Comparison of ENCODE assay signal across 23 cellular contexts in genomic region chr14:71135496-71135895, GRCh38.
DNase-seq lines count a peak whose midpoint lies in the region; ATAC-seq and TF ChIP-seq lines count a peak whose summit lies in the region.
"Had no signal": no experiment of that assay in that cellular context is flagged by ENCODE, and none has a peak within 500 bp of the region (broad histone marks: within the 10 kb centered on the region; RNA-seq: fewer than 3 reads in every experiment).

No MANE protein-coding gene starts in this region.

- no peak overlapping the region for H3K18ac ChIP-seq in H9 (ENCODE audit: insufficient read length, low read depth, low read length)

- H4K20me1 ChIP-seq in H9 (ENCODE audit: control insufficient read depth, insufficient read depth, insufficient read length), result no peaks in the 10 kb centered on the region
- H4K20me1 ChIP-seq: BLaER1 treated with 17β-estradiol and CSF1 and Interleukin-3, amounts not matched to agents 10 nM and 100 nM had no signal

- no peak overlapping the region for H3K56ac ChIP-seq in H9 (ENCODE audit: insufficient read length, low read depth, low read length)

- no peaks in the 10 kb centered on the region for H3K9me3 ChIP-seq in H9 (ENCODE audit: control insufficient read depth, low read depth, low read length)
- peaks cover 0 to 4% (median 0%) of the 10 kb centered on the region in 4 donors for H3K9me3 ChIP-seq in esophagus muscularis mucosa
- no peaks in the 10 kb centered on the region for H3K9me3 ChIP-seq in vagina
- H3K9me3 ChIP-seq: A549, Caco-2 had no signal

- H2AK5ac ChIP-seq in H9 (ENCODE audit: insufficient read length, low read length), result no peak overlapping the region

- no peaks in the 10 kb centered on the region for H3K79me1 ChIP-seq in H9 (ENCODE audit: insufficient read depth, low read depth, low read length, poor library complexity, severe bottlenecking)

- WGBS in H9 (ENCODE audit: extremely low coverage, insufficient read length, low lambda C conversion rate), result no CpG with 5 or more reads among the region's 2 CpGs
- 90% methylated on average over 2 of the region's 2 CpGs for WGBS in esophagus muscularis mucosa

- peaks cover 0 to 10% (median 6%) of the 10 kb centered on the region in 3 experiments; a peak in 4 of 7 replicates for H3K36me3 Mint-ChIP-seq in H9 (ENCODE audit: insufficient read depth in 1 of 3, low read depth in 3 of 3)
- no peaks in the 10 kb centered on the region for H3K36me3 Mint-ChIP-seq in activated naive CD8-positive, alpha-beta T cell treated with anti-CD3 and anti-CD28 coated beads for 36 hours
- H3K36me3 Mint-ChIP-seq: CD8-positive, alpha-beta T cell had no signal

- no peak overlapping the region for H3K4ac ChIP-seq in H9 (ENCODE audit: low read depth, low read length)

- H2BK20ac ChIP-seq in H9 (ENCODE audit: low read depth, low read length, poor library complexity, severe bottlenecking), result no peak overlapping the region

- H4K91ac ChIP-seq in H9 (ENCODE audit: insufficient read length, low read depth, low read length), result no peak overlapping the region

- no peak overlapping the region for H2BK5ac ChIP-seq in H9 (ENCODE audit: insufficient read length, low read length)

- no peaks in the 10 kb centered on the region for H3K79me2 ChIP-seq in H9 (ENCODE audit: insufficient read depth, low read length)

- no peak overlapping the region for H3T11ph ChIP-seq in H9 (ENCODE audit: low read length)

- H3K9me3 Mint-ChIP-seq in H9, result peaks cover 9 to 14% of the 10 kb centered on the region in 2 experiments
- no peaks in the 10 kb centered on the region for H3K9me3 Mint-ChIP-seq in activated naive CD8-positive, alpha-beta T cell treated with anti-CD3 and anti-CD28 coated beads for 36 hours
- H3K9me3 Mint-ChIP-seq: CD4-positive, alpha-beta T cell; CD8-positive, alpha-beta T cell had no signal

- peaks cover 12 to 16% of the 10 kb centered on the region in 2 experiments for H3K4me1 Mint-ChIP-seq in H9
- H3K4me1 Mint-ChIP-seq in activated naive CD8-positive, alpha-beta T cell treated with anti-CD3 and anti-CD28 coated beads for 36 hours, result peaks cover 1% of the 10 kb centered on the region

- no peaks in the 10 kb centered on the region for H3K36me3 ChIP-seq in esophagus muscularis mucosa
- H3K36me3 ChIP-seq in vagina, result no peaks in the 10 kb centered on the region

- H2BK12ac ChIP-seq in H9 (ENCODE audit: insufficient read length, low read depth, low read length), result no peak overlapping the region

- intact Hi-C loops in esophagus muscularis mucosa (cut with DNase I) (loop anchor here (5.0 kb wide), 1 partner anchor 722 kb away; no protein-coding TSS in a partner anchor), vagina (cut with DNase I) (loop anchor here (5.0 kb wide), 1 partner anchor 617 kb away; no protein-coding TSS in a partner anchor)

- H3K27me3 ChIP-seq in H9 (ENCODE audit: insufficient read depth, low read length) (no peaks in the 10 kb centered on the region), esophagus muscularis mucosa (no peaks in the 10 kb centered on the region), vagina (no peaks in the 10 kb centered on the region)
- H3K27me3 ChIP-seq: BLaER1 treated with 17β-estradiol and CSF1 and Interleukin-3, amounts not matched to agents 10 nM and 100 nM had no signal

- no peaks in the 10 kb centered on the region for H3K23me2 ChIP-seq in H9 (ENCODE audit: insufficient read length, low read depth, low read length, poor library complexity, severe bottlenecking)

- H4K5ac ChIP-seq in H9 (ENCODE audit: insufficient read length, low read depth, low read length), result no peak overlapping the region

- no peak overlapping the region for H3K27ac Mint-ChIP-seq in H9
- no peak overlapping the region for H3K27ac Mint-ChIP-seq in activated naive CD8-positive, alpha-beta T cell treated with anti-CD3 and anti-CD28 coated beads for 36 hours
- H3K27ac Mint-ChIP-seq: B cell; CD4-positive, alpha-beta T cell; CD8-positive, alpha-beta T cell had no signal

- H3K4me1 ChIP-seq in H9 (ENCODE audit: insufficient read depth, low read length) (no peaks in the 10 kb centered on the region; the same call in 1 of the 2 replicates), esophagus muscularis mucosa (peaks cover 0 to 6% (median 5%) of the 10 kb centered on the region in 4 donors), vagina (no peaks in the 10 kb centered on the region)
- H3K4me1 ChIP-seq: A549 had no signal

- no peak overlapping the region for H4K8ac ChIP-seq in H9 (replicated peaks; ENCODE audit: insufficient read length, low read depth, low read length)

- no peak overlapping the region for H2BK120ac ChIP-seq in H9 (ENCODE audit: low read depth, low read length, poor library complexity, severe bottlenecking)

- TF ChIP-seq EP300 in esophagus muscularis mucosa (IDR thresholded peaks at IDR 0.05), result no peak

- H3K27ac ChIP-seq in H9 (ENCODE audit: insufficient read length, low read depth, low read length), result no peak overlapping the region
- no peak overlapping the region for H3K27ac ChIP-seq in coronary artery
- H3K27ac ChIP-seq in esophagus muscularis mucosa (replicated peaks in 1 of 4), result no peak overlapping the region
- H3K27ac ChIP-seq in vagina, result no peak overlapping the region
- H3K27ac ChIP-seq: 22Rv1; A549; BLaER1 treated with 17β-estradiol and CSF1 and Interleukin-3, amounts not matched to agents 10 nM and 100 nM; C4-2B had no signal

- no peak overlapping the region for H2BK15ac ChIP-seq in H9 (ENCODE audit: low read depth, low read length)

- H3K9ac ChIP-seq in H9 (ENCODE audit: extremely low read depth, insufficient read length, low read length), result no peak overlapping the region
- H3K9ac ChIP-seq: BLaER1 treated with 17β-estradiol and CSF1 and Interleukin-3, amounts not matched to agents 10 nM and 100 nM had no signal

- H2AFZ ChIP-seq in H9 (ENCODE audit: low read length), result no peak overlapping the region

- H3K4me3 ChIP-seq in coronary artery, result no peak overlapping the region
- no peak overlapping the region for H3K4me3 ChIP-seq in esophagus muscularis mucosa
- H3K4me3 ChIP-seq in vagina, result no peak overlapping the region
- H3K4me3 ChIP-seq: A549; BLaER1 treated with 17β-estradiol and CSF1 and Interleukin-3, amounts not matched to agents 10 nM and 100 nM had no signal

- peak; percentile 15 for DNase-seq in H9
- peak; percentile 38 for DNase-seq in coronary artery (ENCODE audit: low spot score)
- peak; percentile 57 for DNase-seq in esophagus muscularis mucosa (ENCODE audit: extremely low spot score)
- DNase-seq in vagina (ENCODE audit: extremely low spot score in 2 of 2), result peak; percentile 43 to 62
- no peak for DNase-seq in DMS114 treated with DMSO at 0.1 percent for 48 hours (lab: John Stamatoyannopoulos, UW; ENCODE audit: unreplicated experiment)
- DNase-seq in activated naive CD8-positive, alpha-beta T cell treated with anti-CD3 and anti-CD28 coated beads for 36 hours, result no peak
- DNase-seq: AML-193; Caco-2; Calu3; CD4-positive, alpha-beta T cell; CD8-positive, alpha-beta T cell; DMS153; DMS53; DMS79; DND-41; EL; GDM1 had no signal

- no peak overlapping the region for H3K4me3 Mint-ChIP-seq in H9
- no peak overlapping the region for H3K4me3 Mint-ChIP-seq in activated naive CD8-positive, alpha-beta T cell treated with anti-CD3 and anti-CD28 coated beads for 36 hours
- H3K4me3 Mint-ChIP-seq: B cell; CD4-positive, alpha-beta T cell; CD8-positive, alpha-beta T cell had no signal

- no peak overlapping the region for H3K14ac ChIP-seq in H9 (ENCODE audit: insufficient read depth, low read length)

- H3K23ac ChIP-seq in H9 (ENCODE audit: insufficient read length, low read depth, low read length), result no peak overlapping the region

- TF ChIP-seq POLR2A in esophagus muscularis mucosa (IDR thresholded peaks at IDR 0.05; ENCODE audit: low read depth) (no peak), vagina (IDR thresholded peaks at IDR 0.05) (no peak)

- TF ChIP-seq CTCF in H9 (conservative IDR thresholded peaks at IDR 0.05) (no peak), coronary artery (IDR thresholded peaks at IDR 0.05) (no peak), esophagus muscularis mucosa (IDR thresholded peaks at IDR 0.05) (no peak), vagina (IDR thresholded peaks at IDR 0.05) (no peak)

- H3K4me2 ChIP-seq in H9 (ENCODE audit: insufficient read depth, insufficient read length, low read length), result no peak overlapping the region
- H3K4me2 ChIP-seq: A549; BLaER1 treated with 17β-estradiol and CSF1 and Interleukin-3, amounts not matched to agents 10 nM and 100 nM had no signal

- no peaks in the 10 kb centered on the region; the same call in 1 of the 2 replicates for H3K27me3 Mint-ChIP-seq in H9 (ENCODE audit: low read depth)
- no peaks in the 10 kb centered on the region for H3K27me3 Mint-ChIP-seq in activated naive CD8-positive, alpha-beta T cell treated with anti-CD3 and anti-CD28 coated beads for 36 hours
- H3K27me3 Mint-ChIP-seq: CD4-positive, alpha-beta T cell had no signal

- ATAC-seq in GM21526 (IDR thresholded peaks at IDR 0.05; ENCODE audit: low FRiP score, unreplicated experiment), result no peak
- ATAC-seq: A549; CD8-positive, alpha-beta T cell had no signal

Comparison
In these comparisons a context has a peak if more than half of its experiments do, and no peak if none do; other contexts are left out.
1. DNase-seq: peak in H9 (single experiment), coronary artery (single experiment), esophagus muscularis mucosa (single experiment) and vagina (2 of 2); none in DMS114 treated with DMSO at 0.1 percent for 48 hours (single experiment) and activated naive CD8-positive, alpha-beta T cell treated with anti-CD3 and anti-CD28 coated beads for 36 hours (single experiment).